In genomic region chr3:69092030-69092513, GRCh38 we compare ENCODE assay signal across 1 cellular context.
TF ChIP-seq lines count a peak whose summit lies in the region.

No MANE protein-coding gene starts in this region.

TF ChIP-seq in GM12878, 131 proteins besides CTCF, POLR2A, EP300 and RAD21 (continued from another document):
- TF ChIP-seq MLLT1 (IDR thresholded peaks at IDR 0.05) (no peak), BCL11A (IDR thresholded peaks at IDR 0.05; ENCODE audit: low read depth, low read length) (peak; percentile 51; the same call in 1 of the 2 replicates), MEF2B (IDR thresholded peaks at IDR 0.05; ENCODE audit: partially characterized antibody, poor library complexity, severe bottlenecking) (no peak), CBFB (IDR thresholded peaks at IDR 0.05; ENCODE audit: low read depth) (no peak), POLR2AphosphoS5 (IDR thresholded peaks at IDR 0.05; ENCODE audit: low read length) (no peak), SPI1 (IDR thresholded peaks at IDR 0.05; ENCODE audit: borderline replicate concordance, insufficient read depth, low read depth, low read length) (peak; percentile 83), ATF2 (IDR thresholded peaks at IDR 0.05; ENCODE audit: low read length) (0 out of 2 replicates have a peak, but pooled peaks have one; percentile 62), HDGF (IDR thresholded peaks at IDR 0.05) (no peak), MTA2 (IDR thresholded peaks at IDR 0.05; ENCODE audit: low read depth) (no peak; the same call in 1 of the 2 replicates), EED (IDR thresholded peaks at IDR 0.05; ENCODE audit: low read depth) (peak; percentile 53; the same call in 1 of the 2 replicates)
